1 cellular context compared by ENCODE assay signal in genomic region chr12:122393822-122394221, GRCh38.
TF ChIP-seq lines count a peak whose summit lies in the region.

No MANE protein-coding gene starts in this region.

TF ChIP-seq in A549, 52 proteins besides CTCF, POLR2A, EP300 and RAD21 (continued from another document):
- no peak for TF ChIP-seq E2F6 (IDR thresholded peaks at IDR 0.05; ENCODE audit: borderline replicate concordance, low read depth)
